ENCODE assay signal across 11 cellular contexts in genomic region chr4:183571350-183572076, GRCh38.
DNase-seq lines count a peak whose midpoint lies in the region; ATAC-seq, FAIRE-seq and TF ChIP-seq lines count a peak whose summit lies in the region.
"Had no signal": no experiment of that assay in that cellular context is flagged by ENCODE, and none has a peak within 500 bp of the region (broad histone marks: within the 10 kb centered on the region; RNA-seq: fewer than 3 reads in every experiment).

No MANE protein-coding gene starts in this region.

- no peaks in the 10 kb centered on the region for H3K27me3 ChIP-seq in duodenal mucosa (ENCODE audit: control insufficient read depth in 1 of 2, insufficient read depth in 2 of 2, low read length in 2 of 2)
- H3K27me3 ChIP-seq in pancreas, result no peaks in the 10 kb centered on the region
- H3K27me3 ChIP-seq: breast epithelium, uterus had no signal

- no peak overlapping the region for H3K9ac ChIP-seq in duodenal mucosa (ENCODE audit: low read depth in 1 of 2, low read length in 2 of 2)

- peak; percentile 1 for DNase-seq in NCI-H2171 (lab: John Stamatoyannopoulos, UW)
- DNase-seq in pancreas, result peak in 5 of 6 donors; percentile 81 to 93 (median 90)
- DNase-seq in GM13976 (ENCODE audit: low spot score), result no peak
- DNase-seq in activated T-cell treated with anti-CD3 and anti-CD28 coated beads, Interleukin-2, amount 50 U/mL, for 4 hours, result no peak
- DNase-seq in NCI-H1930 (lab: John Stamatoyannopoulos, UW), result no peak
- DNase-seq: OCI-M1, uterus had no signal

- in situ Hi-C loops in GM13976 (cut with MboI; ENCODE audit: low sequenced_read_pairs, unreplicated experiment), result no loop called here

- peaks cover 3% of the 10 kb centered on the region for H3K27me3 Mint-ChIP-seq in activated T-cell treated with anti-CD3 and anti-CD28 coated beads, Interleukin-2, amount 50 U/mL, for 4 hours (ENCODE audit: low read depth)

- H3K4me3 ChIP-seq in duodenal mucosa (ENCODE audit: low read depth in 1 of 2, low read length in 2 of 2), result peak overlapping the region; percentile 13 to 48
- H3K4me3 ChIP-seq in pancreas, result no peak overlapping the region
- H3K4me3 ChIP-seq: uterus had no signal

- H3K27ac ChIP-seq in duodenal mucosa (ENCODE audit: low read depth, low read length), result no peak overlapping the region
- H3K27ac ChIP-seq in pancreas, result peak overlapping the region; percentile 5 to 55 (median 37)
- H3K27ac ChIP-seq: breast epithelium, uterus had no signal

- H3K36me3 Mint-ChIP-seq in activated T-cell treated with anti-CD3 and anti-CD28 coated beads, Interleukin-2, amount 50 U/mL, for 4 hours (ENCODE audit: insufficient read depth), result no peaks in the 10 kb centered on the region

- no peaks in the 10 kb centered on the region for H3K4me1 Mint-ChIP-seq in activated T-cell treated with anti-CD3 and anti-CD28 coated beads, Interleukin-2, amount 50 U/mL, for 4 hours (ENCODE audit: low read depth)

- WGBS in pancreas, 2 donors, result 8 to 15% methylated on average over 11 of the region's 11 CpGs

- no peak for FAIRE-seq in pancreas (lab: Jason Lieb, UNC)

- H3K4me1 ChIP-seq in duodenal mucosa (ENCODE audit: control insufficient read depth in 1 of 2, insufficient read depth in 2 of 2, low read length in 2 of 2) (peaks cover 0 to 5% of the 10 kb centered on the region in 2 donors), pancreas (peaks cover 0 to 8% (median 8%) of the 10 kb centered on the region in 3 donors)
- H3K4me1 ChIP-seq: breast epithelium, uterus had no signal

- no peaks in the 10 kb centered on the region for H3K9me3 Mint-ChIP-seq in activated T-cell treated with anti-CD3 and anti-CD28 coated beads, Interleukin-2, amount 50 U/mL, for 4 hours

- peak; percentile 56 for ATAC-seq in HG02798 (IDR thresholded peaks at IDR 0.05; ENCODE audit: poor library complexity, unreplicated experiment)
- ATAC-seq in pancreas, result peak; percentile 93 to 97 (median 96)
- no peak for ATAC-seq in GM21360 (IDR thresholded peaks at IDR 0.05; ENCODE audit: unreplicated experiment)
- ATAC-seq in activated T-cell treated with anti-CD3 and anti-CD28 coated beads, Interleukin-2, amount 50 U/mL, for 4 hours, result no peak

- H3K9me3 ChIP-seq in duodenal mucosa (ENCODE audit: control insufficient read depth in 1 of 2, low read length in 2 of 2) (no peaks in the 10 kb centered on the region), pancreas (no peaks in the 10 kb centered on the region)
- H3K9me3 ChIP-seq: breast epithelium, uterus had no signal

- intact Hi-C loops in pancreas (cut with DNase I), result no loop called here

- no peak overlapping the region for H3K4me3 Mint-ChIP-seq in activated T-cell treated with anti-CD3 and anti-CD28 coated beads, Interleukin-2, amount 50 U/mL, for 4 hours

- H3K36me3 ChIP-seq in duodenal mucosa (ENCODE audit: control insufficient read depth in 1 of 2, insufficient read depth in 2 of 2, low read length in 2 of 2) (no peaks in the 10 kb centered on the region), pancreas (no peaks in the 10 kb centered on the region)
- H3K36me3 ChIP-seq: breast epithelium, uterus had no signal

- TF ChIP-seq CTCF in pancreas (IDR thresholded peaks at IDR 0.05) (no peak), GM13976 (IDR thresholded peaks at IDR 0.05; ENCODE audit: borderline replicate concordance, control extremely low read depth, extremely low read depth, insufficient read depth, missing control alignments) (no peak)

Comparison
In these comparisons a context has a peak if more than half of its experiments do, and no peak if none do; other contexts are left out.
1. ATAC-seq: peak in HG02798 (single experiment) and pancreas (4 of 4); none in GM21360 (single experiment) and activated T-cell treated with anti-CD3 and anti-CD28 coated beads, Interleukin-2, amount 50 U/mL, for 4 hours (0 of 2).
2. DNase-seq: peak in NCI-H2171 (single experiment) and pancreas (5 of 6); none in GM13976 (single experiment), activated T-cell treated with anti-CD3 and anti-CD28 coated beads, Interleukin-2, amount 50 U/mL, for 4 hours (single experiment) and NCI-H1930 (0 of 2).
3. H3K4me3 ChIP-seq: peak in duodenal mucosa (2 of 2); none in pancreas (0 of 4).